1 cellular context compared by ENCODE assay signal in the genomic region with DNA sequence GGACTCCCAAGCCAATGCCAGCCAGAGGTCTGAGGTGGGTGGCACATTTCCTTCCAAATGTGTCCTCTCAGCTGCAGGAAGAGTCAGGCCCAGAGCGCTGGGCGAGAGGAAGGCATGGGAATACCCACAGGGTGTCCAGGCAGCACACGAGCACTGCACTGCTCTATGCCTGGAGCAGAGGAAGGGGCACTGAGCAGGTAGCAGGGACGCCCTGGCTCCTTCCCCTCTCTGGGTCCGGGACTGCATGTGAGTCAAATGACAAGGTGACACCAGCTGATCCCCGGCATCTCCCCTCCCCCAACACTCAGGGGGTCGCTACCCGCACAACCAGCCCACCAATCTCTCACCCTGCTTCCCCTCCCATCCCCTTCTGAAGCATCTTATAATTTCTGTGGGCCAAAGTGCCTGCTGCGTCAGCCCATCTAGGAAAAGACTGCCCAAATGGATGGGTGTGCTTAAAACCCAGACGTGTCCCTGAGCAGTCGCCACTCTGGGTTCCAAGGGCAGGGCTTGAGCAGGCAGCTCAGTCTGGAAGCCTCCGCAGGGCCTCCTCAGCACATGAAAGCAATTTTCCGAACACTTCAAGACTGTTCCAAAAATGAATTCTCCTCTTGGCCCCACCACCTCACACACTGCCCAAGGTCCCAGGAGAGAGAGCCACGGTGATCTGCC.
TF ChIP-seq lines count a peak whose summit lies in the region.

No MANE protein-coding gene starts in this region.

TF ChIP-seq in H1, 55 proteins besides CTCF, POLR2A, EP300 and RAD21:
- TF ChIP-seq RNF2 (IDR thresholded peaks at IDR 0.05; ENCODE audit: borderline replicate concordance, low read depth, low read length, missing control alignments, poor library complexity, severe bottlenecking) (no peak), SIX5 (IDR thresholded peaks at IDR 0.05; ENCODE audit: low read depth, low read length) (no peak), KDM5A (IDR thresholded peaks at IDR 0.05; ENCODE audit: low read length) (no peak), KDM1A (IDR thresholded peaks at IDR 0.05; ENCODE audit: borderline replicate concordance, low read length) (no peak), ZNF274 (IDR thresholded peaks at IDR 0.05; ENCODE audit: borderline replicate concordance, extremely low read depth, low read length) (no peak), KDM4A (IDR thresholded peaks at IDR 0.05; ENCODE audit: low read depth, low read length, severe bottlenecking) (no peak), RFX5 (IDR thresholded peaks at IDR 0.05; ENCODE audit: borderline replicate concordance, low read depth, low read length) (no peak), BRCA1 (IDR thresholded peaks at IDR 0.05; ENCODE audit: low read depth, low read length) (no peak), HDAC6 (IDR thresholded peaks at IDR 0.05; ENCODE audit: low read depth, low read length) (no peak), SIRT6 (IDR thresholded peaks at IDR 0.05; ENCODE audit: low read length) (no peak), TEAD4 (IDR thresholded peaks at IDR 0.05; ENCODE audit: low read depth, low read length) (no peak), CTBP2 (IDR thresholded peaks at IDR 0.05; ENCODE audit: borderline replicate concordance, insufficient read depth, insufficient read length, low read length) (no peak), SUZ12 (IDR thresholded peaks at IDR 0.05; ENCODE audit: low read length) (no peak), JUN (IDR thresholded peaks at IDR 0.05; ENCODE audit: low read depth, low read length) (no peak)
- TF ChIP-seq, protein P1, sequence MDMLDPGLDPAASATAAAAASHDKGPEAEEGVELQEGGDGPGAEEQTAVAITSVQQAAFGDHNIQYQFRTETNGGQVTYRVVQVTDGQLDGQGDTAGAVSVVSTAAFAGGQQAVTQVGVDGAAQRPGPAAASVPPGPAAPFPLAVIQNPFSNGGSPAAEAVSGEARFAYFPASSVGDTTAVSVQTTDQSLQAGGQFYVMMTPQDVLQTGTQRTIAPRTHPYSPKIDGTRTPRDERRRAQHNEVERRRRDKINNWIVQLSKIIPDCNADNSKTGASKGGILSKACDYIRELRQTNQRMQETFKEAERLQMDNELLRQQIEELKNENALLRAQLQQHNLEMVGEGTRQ (IDR thresholded peaks at IDR 0.05; ENCODE audit: low read length), result no peak
- TF ChIP-seq, protein P2, sequence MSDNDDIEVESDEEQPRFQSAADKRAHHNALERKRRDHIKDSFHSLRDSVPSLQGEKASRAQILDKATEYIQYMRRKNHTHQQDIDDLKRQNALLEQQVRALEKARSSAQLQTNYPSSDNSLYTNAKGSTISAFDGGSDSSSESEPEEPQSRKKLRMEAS (IDR thresholded peaks at IDR 0.05), result no peak
TF ChIP-seq in H1: peak in this region for 0.
